ENCODE assay signal across 11 cellular contexts in genomic region chr2:86087936-86088850, GRCh38. TPM values are rescaled to one million over a fixed set of nuclear protein-coding genes. Genes with fewer than 3 reads are reported as not detected.
DNase-seq lines count a peak whose midpoint lies in the region; ATAC-seq, FAIRE-seq and TF ChIP-seq lines count a peak whose summit lies in the region.
"Had no signal": no experiment of that assay in that cellular context is flagged by ENCODE, and none has a peak within 500 bp of the region (broad histone marks: within the 10 kb centered on the region; RNA-seq: fewer than 3 reads in every experiment).

No MANE protein-coding gene starts in this region.

- no peak overlapping the region for H3K4me3 ChIP-seq in WI38 (ENCODE audit: low read depth, low read length)
- no peak overlapping the region for H3K4me3 ChIP-seq in keratinocyte (ENCODE audit: control insufficient read depth in 2 of 3, extremely low read depth in 1 of 3, insufficient read depth in 2 of 3, low read depth in 1 of 3, low read length in 3 of 3)

- no peak for ATAC-seq in GM21825 (IDR thresholded peaks at IDR 0.05; ENCODE audit: unreplicated experiment)

- FAIRE-seq in keratinocyte (lab: Jason Lieb, UNC) = no peak
- FAIRE-seq in RCC 7860 (lab: Jason Lieb, UNC) = no peak

- H3K4me1 ChIP-seq in keratinocyte (ENCODE audit: control insufficient read depth, extremely low read depth, insufficient read depth, low read length) = no peaks in the 10 kb centered on the region

- H3K9ac ChIP-seq in keratinocyte (ENCODE audit: control insufficient read depth, extremely low read depth, insufficient read depth, low read length) = no peak overlapping the region

- dilution Hi-C loops in keratinocyte (cut with MboI; ENCODE audit: extremely low pct_ligation_motif_present, low sequenced_read_pairs) = no loop called here

- peak; percentile 49 for TF ChIP-seq CTCF in GM12873 (IDR thresholded peaks at IDR 0.05; ENCODE audit: insufficient read depth, low read depth, low read length, missing control alignments)
- TF ChIP-seq CTCF in WI38 (IDR thresholded peaks at IDR 0.05; ENCODE audit: low read depth, low read length) = peak; percentile 20
- peak; percentile 15 to 48 (median 19) for TF ChIP-seq CTCF in keratinocyte (optimal IDR thresholded peaks at IDR 0.05 in 1 of 3, IDR thresholded peaks at IDR 0.05 in 1 of 3, conservative IDR thresholded peaks at IDR 0.05 in 1 of 3; ENCODE audit: extremely low read depth in 1 of 3, insufficient read depth in 2 of 3, low read length in 3 of 3)

- no peaks in the 10 kb centered on the region for H3K79me2 ChIP-seq in keratinocyte (ENCODE audit: control insufficient read depth, insufficient read depth, low read length)

- peaks cover 32 to 35% of the 10 kb centered on the region in 2 experiments for H3K36me3 ChIP-seq in keratinocyte (ENCODE audit: control insufficient read depth in 2 of 2, extremely low read depth in 1 of 2, insufficient read depth in 2 of 2, low read length in 2 of 2)

- H2AFZ ChIP-seq in keratinocyte (ENCODE audit: control insufficient read depth, low read length) = no peak overlapping the region

- no peaks in the 10 kb centered on the region for H4K20me1 ChIP-seq in keratinocyte (ENCODE audit: control insufficient read depth, extremely low read depth, insufficient read depth, low read length)

- no peaks in the 10 kb centered on the region for H3K9me1 ChIP-seq in keratinocyte (ENCODE audit: control insufficient read depth, extremely low read depth, insufficient read depth, low read length)

- no peak overlapping the region for H3K27ac ChIP-seq in keratinocyte (ENCODE audit: control insufficient read depth, insufficient read depth, low read length)

- no peaks in the 10 kb centered on the region for H3K9me3 ChIP-seq in keratinocyte (ENCODE audit: control insufficient read depth, low read depth, low read length)

- H3K4me2 ChIP-seq in keratinocyte (ENCODE audit: control insufficient read depth, extremely low read depth, insufficient read depth, low read depth, low read length) = no peak overlapping the region

- DNase-seq in AG20443 (ENCODE audit: low spot score) = peak; percentile 25
- no peak for DNase-seq in keratinocyte (ENCODE audit: low read depth, low spot score)
- DNase-seq in activated CD4-positive, CD25-positive, alpha-beta regulatory T cell treated with anti-CD3 and anti-CD28 coated beads, Interleukin-2, amount 50 U/mL, for 72 hours = no peak
- no peak for DNase-seq in RCC 7860 (ENCODE audit: low spot score)
- DNase-seq in occipital lobe (lab: John Stamatoyannopoulos, UW) = no peak
- DNase-seq: activated naive CD4-positive, alpha-beta T cell; kidney glomerular epithelial cell; NCI-H187 had no signal

- H3K27me3 ChIP-seq in keratinocyte (ENCODE audit: control insufficient read depth, extremely low read depth, insufficient read depth, low read length) = no peaks in the 10 kb centered on the region

RNA-seq across cellular contexts. Expression of gene POLR1A, which starts 17.5 kb away (rescaled TPM):
- 10.1 to 22.8 TPM (median 16.1 TPM) in 3 replicates for polyA plus RNA-seq in keratinocyte
- polyA plus RNA-seq in keratinocyte (2011; ENCODE audit: low read depth) = 17.6 TPM
- polyA plus RNA-seq in keratinocyte (2011; cell fraction: cytosol; rRNA removed) = 12.9 and 14.3 TPM in 2 replicates
- polyA plus RNA-seq in keratinocyte (2011; cell fraction: nucleus; rRNA removed) = 45.2 and 48.9 TPM in 2 replicates
- polyA plus RNA-seq in keratinocyte (2012; ENCODE audit: low replicate concordance) = 7.7 and 57.8 TPM in 2 replicates
- polyA minus RNA-seq in keratinocyte = 18.2 to 56.7 TPM (median 29.2 TPM) in 3 replicates
- polyA minus RNA-seq in keratinocyte (2011; cell fraction: cytosol; rRNA and poly(A)+ RNA removed) = 13.2 TPM
- polyA minus RNA-seq in keratinocyte (2011; cell fraction: nucleus; rRNA and poly(A)+ RNA removed) = 34.6 and 76.8 TPM in 2 replicates
- 9.5 TPM for total RNA-seq in occipital lobe

RNA-seq across cellular contexts. Expression of gene PTCD3, which starts 17.8 kb away (rescaled TPM):
- 42.3 to 93.1 TPM (median 59.3 TPM) in 3 replicates for polyA plus RNA-seq in keratinocyte
- polyA plus RNA-seq in keratinocyte (2011; ENCODE audit: low read depth) = 22.5 TPM
- polyA plus RNA-seq in keratinocyte (2011; cell fraction: cytosol; rRNA removed) = 14.4 and 48.0 TPM in 2 replicates
- polyA plus RNA-seq in keratinocyte (2011; cell fraction: nucleus; rRNA removed) = 115 and 158 TPM in 2 replicates
- 27.7 and 32.8 TPM in 2 replicates for polyA plus RNA-seq in keratinocyte (2012; ENCODE audit: low replicate concordance)
- polyA minus RNA-seq in keratinocyte = 7.3 to 109 TPM (median 66.9 TPM) in 3 replicates
- 83.6 TPM for polyA minus RNA-seq in keratinocyte (2011; cell fraction: cytosol; rRNA and poly(A)+ RNA removed)
- polyA minus RNA-seq in keratinocyte (2011; cell fraction: nucleus; rRNA and poly(A)+ RNA removed) = 75.8 and 135 TPM in 2 replicates
- total RNA-seq in occipital lobe = 114 TPM
